14 cellular contexts compared by ENCODE assay signal in the genomic region with DNA sequence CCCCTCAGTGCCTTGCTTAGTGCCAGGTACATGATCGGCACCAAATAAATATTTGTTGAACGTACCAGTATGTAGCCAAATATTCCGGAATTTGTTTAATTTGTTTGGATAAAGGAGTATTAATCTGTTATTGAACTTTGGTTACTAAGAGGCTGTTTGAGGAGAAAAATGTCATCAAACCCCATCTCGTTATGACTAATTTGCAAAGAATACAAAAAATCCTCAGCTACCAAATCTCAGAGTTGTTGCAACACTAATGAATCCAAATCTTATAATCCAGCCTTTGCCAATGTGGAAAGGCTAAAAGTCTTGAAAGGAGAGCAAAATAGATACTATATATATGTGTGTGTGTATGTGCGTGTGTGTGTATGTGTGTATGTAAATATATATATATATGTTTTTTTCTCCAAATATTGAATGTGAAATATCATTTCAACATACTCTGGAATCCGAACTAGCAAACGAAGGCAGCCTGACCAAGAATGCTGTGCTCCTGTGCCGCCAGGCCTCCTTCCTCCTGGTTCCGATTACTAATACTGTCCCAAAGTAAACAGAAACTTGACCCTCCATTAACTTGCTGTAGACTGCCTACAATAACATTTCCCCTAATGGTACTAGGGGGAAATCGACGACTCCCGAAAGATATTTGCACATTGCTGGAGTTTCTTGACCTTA.
DNase-seq lines count a peak whose midpoint lies in the region; ATAC-seq and TF ChIP-seq lines count a peak whose summit lies in the region.
"Had no signal": no experiment of that assay in that cellular context is flagged by ENCODE, and none has a peak within 500 bp of the region (broad histone marks: within the 10 kb centered on the region; RNA-seq: fewer than 3 reads in every experiment).

No MANE protein-coding gene starts in this region.

- H3K9ac ChIP-seq in endodermal cell (ENCODE audit: extremely low read depth, low read length, poor library complexity, severe bottlenecking): no peak overlapping the region
- peak overlapping the region; percentile 14 for H3K9ac ChIP-seq in mucosa of stomach (ENCODE audit: low read length)

- no peaks in the 10 kb centered on the region for H3K27me3 ChIP-seq in endodermal cell (ENCODE audit: control insufficient read depth, insufficient read depth, low read length, poor library complexity, severe bottlenecking)
- no peaks in the 10 kb centered on the region for H3K27me3 ChIP-seq in mucosa of stomach (ENCODE audit: control insufficient read depth, insufficient read depth, low read length)
- H3K27me3 ChIP-seq in CD8-positive, alpha-beta T cell (ENCODE audit: insufficient read depth, low read length): no peaks in the 10 kb centered on the region
- H3K27me3 ChIP-seq: ovary had no signal

- intact Hi-C loops in CD8-positive, alpha-beta T cell (cut with DNase I, micrococcal nuclease): no loop called here
- intact Hi-C loops in posterior cingulate gyrus (cut with DNase I): no loop called here
- intact Hi-C loops in CD14-positive monocyte (cut with micrococcal nuclease): no loop called here

- TF ChIP-seq CTCF in endodermal cell (conservative IDR thresholded peaks at IDR 0.05) (no peak), CD14-positive monocyte (IDR thresholded peaks at IDR 0.05) (no peak)
- no peak for TF ChIP-seq CTCF in CD8-positive, alpha-beta T cell (IDR thresholded peaks at IDR 0.05)

- CTCF ChIA-PET in CD8-positive, alpha-beta T cell (lab: Charles Lee): no interaction called here

- H3K27ac Mint-ChIP-seq in endodermal cell (no peak overlapping the region), CD14-positive monocyte (no peak overlapping the region)
- H3K27ac Mint-ChIP-seq in CD8-positive, alpha-beta T cell: no peak overlapping the region

- H3K4me1 Mint-ChIP-seq in endodermal cell: peaks cover 42% of the 10 kb centered on the region
- no peaks in the 10 kb centered on the region for H3K4me1 Mint-ChIP-seq in CD8-positive, alpha-beta T cell (ENCODE audit: low read depth)
- H3K4me1 Mint-ChIP-seq in CD14-positive monocyte: no peaks in the 10 kb centered on the region

- H3K4me3 Mint-ChIP-seq in endodermal cell (no peak overlapping the region), CD14-positive monocyte (no peak overlapping the region)
- H3K4me3 Mint-ChIP-seq in CD8-positive, alpha-beta T cell: no peak overlapping the region

- H3K4me3 ChIP-seq in endodermal cell (ENCODE audit: low read length): peak overlapping the region; percentile 31
- H3K4me3 ChIP-seq in mucosa of stomach (ENCODE audit: low read length): no peak overlapping the region
- H3K4me3 ChIP-seq in CD8-positive, alpha-beta T cell (ENCODE audit: low read depth, low read length): no peak overlapping the region
- H3K4me3 ChIP-seq: GM12878, ovary had no signal

- ATAC-seq in CD8-positive, alpha-beta T cell: no peak
- ATAC-seq: GM12878 had no signal

- H3K27me3 Mint-ChIP-seq in endodermal cell (ENCODE audit: insufficient read depth): no peaks in the 10 kb centered on the region
- peaks cover 1% of the 10 kb centered on the region for H3K27me3 Mint-ChIP-seq in CD8-positive, alpha-beta T cell (ENCODE audit: low read depth)
- peaks cover 0 to 2% (median 0%) of the 10 kb centered on the region in 3 donors for H3K27me3 Mint-ChIP-seq in CD14-positive monocyte (ENCODE audit: low read depth in 3 of 3)

- H3K9me3 Mint-ChIP-seq in endodermal cell (no peaks in the 10 kb centered on the region), CD14-positive monocyte (peaks cover 0 to 2% (median 0%) of the 10 kb centered on the region in 7 donors)
- no peaks in the 10 kb centered on the region for H3K9me3 Mint-ChIP-seq in CD8-positive, alpha-beta T cell

- H3K9me3 ChIP-seq in endodermal cell (ENCODE audit: control insufficient read depth, low read length) (no peaks in the 10 kb centered on the region), mucosa of stomach (ENCODE audit: control insufficient read depth, low read length) (no peaks in the 10 kb centered on the region)
- no peaks in the 10 kb centered on the region for H3K9me3 ChIP-seq in CD8-positive, alpha-beta T cell (ENCODE audit: low read length)
- H3K9me3 ChIP-seq: ovary had no signal

- POLR2A ChIA-PET in CD8-positive, alpha-beta T cell (lab: Charles Lee): no interaction called here

- DNase-seq in COLO668 (lab: John Stamatoyannopoulos, UW; ENCODE audit: unreplicated experiment) (peak; percentile 61), LHCN-M2 (ENCODE audit: low read depth) (peak; percentile 54), endodermal cell (no peak), posterior cingulate gyrus (no peak), CD14-positive monocyte (ENCODE audit: low spot score) (no peak)
- DNase-seq in CD8-positive, alpha-beta T cell: no peak
- no peak for DNase-seq in central memory CD4-positive, alpha-beta T cell
- DNase-seq: activated CD4-positive, alpha-beta T cell treated with anti-CD3 and anti-CD28 coated beads, Interleukin-2, amount 50 U/mL, for 48 hours; C1 segment of cervical spinal cord; KBM-7; NCI-H526 treated with DMSO at 0.1 percent for 48 hours; ovary had no signal

- H3K36me3 Mint-ChIP-seq in endodermal cell (ENCODE audit: low read depth) (no peaks in the 10 kb centered on the region), CD14-positive monocyte (no peaks in the 10 kb centered on the region)
- no peaks in the 10 kb centered on the region for H3K36me3 Mint-ChIP-seq in CD8-positive, alpha-beta T cell

- H3K4me1 ChIP-seq in endodermal cell (ENCODE audit: control insufficient read depth, insufficient read depth, low read length) (peaks cover 14% of the 10 kb centered on the region), mucosa of stomach (ENCODE audit: control insufficient read depth, insufficient read depth, low read length) (peaks cover 49% of the 10 kb centered on the region)
- no peaks in the 10 kb centered on the region for H3K4me1 ChIP-seq in CD8-positive, alpha-beta T cell (ENCODE audit: insufficient read depth, low read length)

- H3K27ac ChIP-seq in endodermal cell (ENCODE audit: low read depth, low read length): no peak overlapping the region
- H3K27ac ChIP-seq in CD8-positive, alpha-beta T cell (ENCODE audit: low read depth, low read length): no peak overlapping the region
- H3K27ac ChIP-seq: ovary had no signal

- H3K36me3 ChIP-seq in endodermal cell (ENCODE audit: control insufficient read depth, insufficient read depth, low read length) (no peaks in the 10 kb centered on the region), mucosa of stomach (ENCODE audit: control insufficient read depth, insufficient read depth, low read length) (no peaks in the 10 kb centered on the region)
- H3K36me3 ChIP-seq in CD8-positive, alpha-beta T cell (ENCODE audit: insufficient read depth, low read length): no peaks in the 10 kb centered on the region
- H3K36me3 ChIP-seq: ovary had no signal

- WGBS in endodermal cell (ENCODE audit: insufficient coverage in 1 of 2, insufficient read length in 1 of 2), 2 experiments: 68 to 73% methylated on average over 5 to 10 of the region's 12 CpGs

Comparison
In these comparisons a context has a peak if more than half of its experiments do, and no peak if none do; other contexts are left out.
1. DNase-seq: peak in COLO668 (single experiment) and LHCN-M2 (single experiment); none in endodermal cell (single experiment), CD8-positive, alpha-beta T cell (0 of 7), posterior cingulate gyrus (0 of 10), CD14-positive monocyte (single experiment) and central memory CD4-positive, alpha-beta T cell (single experiment).